In genomic region chr6:4351506-4351852, GRCh38 we compare ENCODE assay signal across 13 cellular contexts.
A peak's percentile ranks its signal among the peaks of the same experiment; 100 is the strongest.
DNase-seq lines count a peak whose midpoint lies in the region; ATAC-seq, FAIRE-seq and TF ChIP-seq lines count a peak whose summit lies in the region.
"Had no signal": no experiment of that assay in that cellular context is flagged by ENCODE, and none has a peak within 500 bp of the region (broad histone marks: within the 10 kb centered on the region; RNA-seq: fewer than 3 reads in every experiment).

No MANE protein-coding gene starts in this region.

- no peak for TF ChIP-seq RAD21 in A549 (conservative IDR thresholded peaks at IDR 0.05 in 1 of 2, IDR thresholded peaks at IDR 0.05 in 1 of 2)

- FAIRE-seq in A549 (lab: Jason Lieb, UNC) (no peak), pancreas (lab: Jason Lieb, UNC) (no peak)
- FAIRE-seq: A204.1 had no signal

- peak overlapping the region; percentile 78 for H3K4me2 ChIP-seq in A549

- H3K4me3 ChIP-seq in A549 = peak overlapping the region; percentile 29; the same call in 2 of the 3 replicates
- peak overlapping the region; percentile 27 to 35 for H3K4me3 ChIP-seq in ascending aorta
- peak overlapping the region; percentile 25 to 29 for H3K4me3 ChIP-seq in foreskin fibroblast (ENCODE audit: low read depth in 1 of 2, low read length in 2 of 2)
- no peak overlapping the region for H3K4me3 ChIP-seq in pancreas
- H3K4me3 ChIP-seq in MG63 = no peak overlapping the region; the same call in 1 of the 2 replicates

- WGBS in A549 (ENCODE audit: missing lambda C conversion rate) = 51% methylated on average over 7 of the region's 7 CpGs
- WGBS in pancreas, 2 donors = 65 to 79% methylated on average over 7 of the region's 7 CpGs

- no peaks in the 10 kb centered on the region for H3K27me3 ChIP-seq in ascending aorta
- no peaks in the 10 kb centered on the region for H3K27me3 ChIP-seq in pancreas
- no peaks in the 10 kb centered on the region for H3K27me3 ChIP-seq in MG63

- DNase-seq in A549 (ENCODE audit: low read depth in 1 of 2, low spot score in 1 of 2) (no peak), ascending aorta (ENCODE audit: low spot score in 2 of 2) (no peak), foreskin fibroblast (no peak), pancreas (no peak), MG63 (no peak), NCI-H1417 (lab: John Stamatoyannopoulos, UW) (no peak), Ammon's horn (ENCODE audit: low spot score) (no peak)
- DNase-seq: activated CD4-positive, alpha-beta T cell treated with anti-CD3 and anti-CD28 coated beads for 48 hours; activated effector memory CD4-positive, alpha-beta T cell treated with Interleukin-2 at 50 U/mL for 16 hours; naive B cell; stimulated activated CD4-positive, alpha-beta T cell treated with anti-CD3 and anti-CD28 coated beads, Interleukin-15, amount 100 ng/mL, for 24 hours had no signal

- H3K27ac ChIP-seq in A549 (peak overlapping the region; percentile 89 to 93), ascending aorta (peak overlapping the region; percentile 45 to 58), pancreas (peak overlapping the region in 1 of 4 donors; percentile 28)

- H3K36me3 ChIP-seq in ascending aorta (no peaks in the 10 kb centered on the region), pancreas (no peaks in the 10 kb centered on the region), MG63 (no peaks in the 10 kb centered on the region)

- H3K4me1 ChIP-seq in A549 (peaks cover 45% of the 10 kb centered on the region), ascending aorta (peaks cover 6 to 8% of the 10 kb centered on the region in 2 donors), pancreas (no peaks in the 10 kb centered on the region)

- H3K9me3 ChIP-seq in A549 = no peaks in the 10 kb centered on the region
- H3K9me3 ChIP-seq in ascending aorta = no peaks in the 10 kb centered on the region
- H3K9me3 ChIP-seq in pancreas = no peaks in the 10 kb centered on the region
- no peaks in the 10 kb centered on the region for H3K9me3 ChIP-seq in MG63

- TF ChIP-seq CTCF in A549 (IDR thresholded peaks at IDR 0.05) (no peak), ascending aorta (IDR thresholded peaks at IDR 0.05) (no peak), foreskin fibroblast (IDR thresholded peaks at IDR 0.05; ENCODE audit: low read depth, low read length) (no peak), pancreas (IDR thresholded peaks at IDR 0.05) (no peak)

- ATAC-seq in A549 (peak in 1 of 2 experiments; percentile 14; a peak in 1 of 6 replicates), pancreas (peak in 3 of 4 donors; percentile 6 to 31 (median 30)), HG03196 (IDR thresholded peaks at IDR 0.05; ENCODE audit: unreplicated experiment) (no peak)

- TF ChIP-seq EP300 in A549 (IDR thresholded peaks at IDR 0.05) = no peak

- POLR2A ChIA-PET in A549 (lab: Yijun Ruan, JAX) = interaction anchor here (0.5 to 1.6 kb wide), 2 partner anchors 32 to 425 kb away, joined by 3 to 8 read pairs; partner anchors contain the start of gene CDYL

- intact Hi-C loops in ascending aorta (cut with DNase I) (loop anchor here (5.0 to 10.0 kb wide), 5 partner anchors 256 to 653 kb away; partner anchors contain the start of genes CDYL and RPP40), pancreas (cut with DNase I) (no loop called here)

- TF ChIP-seq POLR2A in A549 (IDR thresholded peaks at IDR 0.05; ENCODE audit: low read length) = no peak

- CTCF ChIA-PET in A549 (lab: Yijun Ruan, JAX) = interaction anchor here (0.6 to 1.5 kb wide), 4 partner anchors 8 to 292 kb away, joined by 3 to 7 read pairs (median 3); no protein-coding TSS in a partner anchor

TF ChIP-seq in A549, 52 proteins besides CTCF, POLR2A, EP300 and RAD21:
- TF ChIP-seq ZSCAN20 (CRISPR knock-in tag; IDR thresholded peaks at IDR 0.05) = no peak

Comparison
In these comparisons a context has a peak if more than half of its experiments do, and no peak if none do; other contexts are left out.
1. H3K4me3 ChIP-seq: peak in A549 (single experiment), ascending aorta (2 of 2) and foreskin fibroblast (2 of 2); none in pancreas (0 of 4) and MG63 (single experiment).